1 cellular context compared by ENCODE assay signal in the genomic region with DNA sequence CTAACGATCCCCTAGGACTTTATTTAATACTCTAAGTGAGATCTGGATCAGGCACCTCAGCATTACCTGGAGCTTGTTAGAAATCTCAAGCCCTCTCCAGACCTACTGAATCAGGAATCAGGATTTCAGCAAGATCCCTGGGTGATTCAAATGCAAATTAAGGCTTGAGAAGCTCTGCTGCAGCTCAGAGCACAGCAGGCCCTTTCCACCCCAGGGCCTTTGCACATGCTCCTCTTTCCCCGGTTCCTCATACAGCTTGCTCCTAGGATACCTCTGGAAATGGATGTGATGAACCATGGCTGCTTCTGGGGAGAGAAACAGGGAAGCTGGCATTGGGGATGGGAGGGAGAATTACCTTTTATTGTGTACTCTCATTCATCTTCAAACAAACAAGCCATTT.
TF ChIP-seq lines count a peak whose summit lies in the region.

No MANE protein-coding gene starts in this region.

TF ChIP-seq in GM12878, 131 proteins besides CTCF, POLR2A, EP300 and RAD21 (continued from another document):
- TF ChIP-seq, protein P1, sequence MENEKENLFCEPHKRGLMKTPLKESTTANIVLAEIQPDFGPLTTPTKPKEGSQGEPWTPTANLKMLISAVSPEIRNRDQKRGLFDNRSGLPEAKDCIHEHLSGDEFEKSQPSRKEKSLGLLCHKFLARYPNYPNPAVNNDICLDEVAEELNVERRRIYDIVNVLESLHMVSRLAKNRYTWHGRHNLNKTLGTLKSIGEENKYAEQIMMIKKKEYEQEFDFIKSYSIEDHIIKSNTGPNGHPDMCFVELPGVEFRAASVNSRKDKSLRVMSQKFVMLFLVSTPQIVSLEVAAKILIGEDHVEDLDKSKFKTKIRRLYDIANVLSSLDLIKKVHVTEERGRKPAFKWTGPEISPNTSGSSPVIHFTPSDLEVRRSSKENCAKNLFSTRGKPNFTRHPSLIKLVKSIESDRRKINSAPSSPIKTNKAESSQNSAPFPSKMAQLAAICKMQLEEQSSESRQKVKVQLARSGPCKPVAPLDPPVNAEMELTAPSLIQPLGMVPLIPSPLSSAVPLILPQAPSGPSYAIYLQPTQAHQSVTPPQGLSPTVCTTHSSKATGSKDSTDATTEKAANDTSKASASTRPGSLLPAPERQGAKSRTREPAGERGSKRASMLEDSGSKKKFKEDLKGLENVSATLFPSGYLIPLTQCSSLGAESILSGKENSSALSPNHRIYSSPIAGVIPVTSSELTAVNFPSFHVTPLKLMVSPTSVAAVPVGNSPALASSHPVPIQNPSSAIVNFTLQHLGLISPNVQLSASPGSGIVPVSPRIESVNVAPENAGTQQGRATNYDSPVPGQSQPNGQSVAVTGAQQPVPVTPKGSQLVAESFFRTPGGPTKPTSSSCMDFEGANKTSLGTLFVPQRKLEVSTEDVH (IDR thresholded peaks at IDR 0.05; ENCODE audit: low read depth, partially characterized antibody) = no peak
- TF ChIP-seq FOXK2 (IDR thresholded peaks at IDR 0.05) = no peak
- TF ChIP-seq SUPT20H (IDR thresholded peaks at IDR 0.05; ENCODE audit: borderline replicate concordance, control insufficient read depth, low read depth, low read length) = no peak
- TF ChIP-seq, protein P2, sequence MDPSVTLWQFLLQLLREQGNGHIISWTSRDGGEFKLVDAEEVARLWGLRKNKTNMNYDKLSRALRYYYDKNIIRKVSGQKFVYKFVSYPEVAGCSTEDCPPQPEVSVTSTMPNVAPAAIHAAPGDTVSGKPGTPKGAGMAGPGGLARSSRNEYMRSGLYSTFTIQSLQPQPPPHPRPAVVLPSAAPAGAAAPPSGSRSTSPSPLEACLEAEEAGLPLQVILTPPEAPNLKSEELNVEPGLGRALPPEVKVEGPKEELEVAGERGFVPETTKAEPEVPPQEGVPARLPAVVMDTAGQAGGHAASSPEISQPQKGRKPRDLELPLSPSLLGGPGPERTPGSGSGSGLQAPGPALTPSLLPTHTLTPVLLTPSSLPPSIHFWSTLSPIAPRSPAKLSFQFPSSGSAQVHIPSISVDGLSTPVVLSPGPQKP (IDR thresholded peaks at IDR 0.05; ENCODE audit: low read depth, low read length) = no peak
- TF ChIP-seq IKZF1 (conservative IDR thresholded peaks at IDR 0.05) = no peak
- TF ChIP-seq HDAC2 (IDR thresholded peaks at IDR 0.05) = no peak
- TF ChIP-seq STAT1 (conservative IDR thresholded peaks at IDR 0.05) = no peak
- no peak for TF ChIP-seq NKRF (conservative IDR thresholded peaks at IDR 0.05)
- no peak for TF ChIP-seq MTA3 (IDR thresholded peaks at IDR 0.05; ENCODE audit: borderline replicate concordance, low read length)
- TF ChIP-seq IRF4 (IDR thresholded peaks at IDR 0.05; ENCODE audit: low read depth, low read length) = no peak
- TF ChIP-seq WRNIP1 (IDR thresholded peaks at IDR 0.05; ENCODE audit: borderline replicate concordance, low read depth, low read length) = no peak
